In the genomic region with DNA sequence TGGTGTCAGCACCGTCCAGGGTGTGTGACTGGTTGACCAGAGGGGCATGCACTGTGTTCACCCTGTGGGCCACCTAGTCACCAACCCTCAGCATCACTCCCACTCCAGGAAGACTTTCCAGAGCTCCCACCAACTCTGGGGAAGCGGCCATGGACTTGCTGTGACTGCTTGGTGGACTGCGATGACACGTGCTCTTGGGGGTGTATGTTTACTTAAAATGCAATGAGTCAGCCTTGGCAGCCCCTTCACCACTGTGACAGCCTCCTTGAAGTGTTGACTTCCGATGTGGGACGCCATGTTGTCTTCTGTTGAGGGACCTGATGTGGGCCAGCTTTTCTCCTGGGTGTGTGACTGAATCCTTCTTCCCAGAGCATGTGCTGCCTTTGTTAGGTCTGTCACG, we compare ENCODE assay signal across 20 cellular contexts.
DNase-seq lines count a peak whose midpoint lies in the region; ATAC-seq, FAIRE-seq and TF ChIP-seq lines count a peak whose summit lies in the region.
"Had no signal": no experiment of that assay in that cellular context is flagged by ENCODE, and none has a peak within 500 bp of the region (broad histone marks: within the 10 kb centered on the region; RNA-seq: fewer than 3 reads in every experiment).

No MANE protein-coding gene starts in this region.

- H3K27me3 Mint-ChIP-seq in activated CD4-positive, alpha-beta T cell treated with anti-CD3 and anti-CD28 coated beads, Interleukin-2, amount 10 ng/mL, durations not matched to agents 7 days and 5 days, result peaks cover 7% of the 10 kb centered on the region
- no peaks in the 10 kb centered on the region for H3K27me3 Mint-ChIP-seq in astrocyte (ENCODE audit: low read depth, unreplicated experiment)
- H3K27me3 Mint-ChIP-seq: CD4-positive, alpha-beta T cell had no signal

- CTCF ChIA-PET in activated CD4-positive, alpha-beta T cell treated with anti-CD3 and anti-CD28 coated beads, Interleukin-2, amount 10 ng/mL, durations not matched to agents 7 days and 5 days (lab: Charles Lee), result no interaction called here

- peaks cover 15% of the 10 kb centered on the region for H3K79me2 ChIP-seq in astrocyte (ENCODE audit: insufficient read depth, low read length)

- no peaks in the 10 kb centered on the region for H3K27me3 ChIP-seq in astrocyte (ENCODE audit: insufficient read depth, low read length)

- H4K20me1 ChIP-seq in astrocyte (ENCODE audit: insufficient read depth, low read length), result peaks cover 76% of the 10 kb centered on the region

- H3K27ac ChIP-seq in astrocyte (ENCODE audit: low read depth, low read length), result no peak overlapping the region
- H3K27ac ChIP-seq: 22Rv1, A549, C4-2B had no signal

- H3K4me3 ChIP-seq in astrocyte (ENCODE audit: insufficient read depth, low read depth, low read length), result no peak overlapping the region
- no peak overlapping the region for H3K4me3 ChIP-seq in fibroblast of mammary gland (ENCODE audit: control insufficient read depth, low read depth, low read length)
- H3K4me3 ChIP-seq: A549, GM12878, GM23338 had no signal

- no peak for TF ChIP-seq CTCF in astrocyte (IDR thresholded peaks at IDR 0.05; ENCODE audit: insufficient read depth, low read depth, low read length)
- TF ChIP-seq CTCF in fibroblast of mammary gland (conservative IDR thresholded peaks at IDR 0.05; ENCODE audit: control insufficient read depth, insufficient read depth, low read depth, low read length), result no peak

- peak overlapping the region; percentile 36 for H3K27ac Mint-ChIP-seq in activated CD4-positive, alpha-beta T cell treated with anti-CD3 and anti-CD28 coated beads, Interleukin-2, amount 10 ng/mL, durations not matched to agents 7 days and 5 days
- no peak overlapping the region for H3K27ac Mint-ChIP-seq in astrocyte (ENCODE audit: unreplicated experiment)
- H3K27ac Mint-ChIP-seq: CD4-positive, alpha-beta T cell; GM23338 had no signal

- no peaks in the 10 kb centered on the region for H3K9me3 ChIP-seq in astrocyte (ENCODE audit: insufficient read depth, low read depth, low read length)

- no peaks in the 10 kb centered on the region for H3K36me3 Mint-ChIP-seq in activated CD4-positive, alpha-beta T cell treated with anti-CD3 and anti-CD28 coated beads, Interleukin-2, amount 10 ng/mL, durations not matched to agents 7 days and 5 days (ENCODE audit: low read depth)
- H3K36me3 Mint-ChIP-seq in astrocyte (ENCODE audit: low read depth, unreplicated experiment), result peaks cover 66% of the 10 kb centered on the region

- H3K4me3 Mint-ChIP-seq in activated CD4-positive, alpha-beta T cell treated with anti-CD3 and anti-CD28 coated beads, Interleukin-2, amount 10 ng/mL, durations not matched to agents 7 days and 5 days, result no peak overlapping the region
- no peak overlapping the region for H3K4me3 Mint-ChIP-seq in astrocyte (ENCODE audit: unreplicated experiment)
- H3K4me3 Mint-ChIP-seq: CD4-positive, alpha-beta T cell; GM23338 had no signal

- H3K9me3 Mint-ChIP-seq in activated CD4-positive, alpha-beta T cell treated with anti-CD3 and anti-CD28 coated beads, Interleukin-2, amount 10 ng/mL, durations not matched to agents 7 days and 5 days, result peaks cover 6% of the 10 kb centered on the region
- peaks cover 15% of the 10 kb centered on the region for H3K9me3 Mint-ChIP-seq in astrocyte (ENCODE audit: unreplicated experiment)

- ATAC-seq in GM21390 (IDR thresholded peaks at IDR 0.05; ENCODE audit: unreplicated experiment), result no peak
- no peak for ATAC-seq in GM21825 (IDR thresholded peaks at IDR 0.05; ENCODE audit: unreplicated experiment)
- ATAC-seq: A549, GM12878, GM23338, HCT116 had no signal

- H3K4me2 ChIP-seq in astrocyte (ENCODE audit: low read length), result peak overlapping the region; percentile 7
- H3K4me2 ChIP-seq: A549, GM23338 had no signal

- H3K4me1 ChIP-seq in astrocyte (ENCODE audit: insufficient read depth, low read length), result peaks cover 35% of the 10 kb centered on the region
- H3K4me1 ChIP-seq: A549, Caco-2 had no signal

- H2AFZ ChIP-seq in astrocyte (ENCODE audit: low read depth, low read length), result no peak overlapping the region
- H2AFZ ChIP-seq: GM23338 had no signal

- H3K4me1 Mint-ChIP-seq in activated CD4-positive, alpha-beta T cell treated with anti-CD3 and anti-CD28 coated beads, Interleukin-2, amount 10 ng/mL, durations not matched to agents 7 days and 5 days, result no peaks in the 10 kb centered on the region
- peaks cover 9% of the 10 kb centered on the region for H3K4me1 Mint-ChIP-seq in astrocyte (ENCODE audit: low read depth, unreplicated experiment)

- no peak for FAIRE-seq in astrocyte (lab: Jason Lieb, UNC)
- FAIRE-seq: A549, D721Med, GM12878, GM19239 had no signal

- no peak for DNase-seq in activated CD4-positive, alpha-beta T cell treated with anti-CD3 and anti-CD28 coated beads, Interleukin-2, amount 10 ng/mL, durations not matched to agents 7 days and 5 days
- no peak for DNase-seq in activated CD4-positive, alpha-beta T cell treated with anti-CD3 and anti-CD28 coated beads for 1 hour
- DNase-seq in astrocyte (ENCODE audit: low read depth), result peak; percentile 25
- peak; percentile 35 for DNase-seq in fibroblast of mammary gland (ENCODE audit: low read depth)
- no peak for DNase-seq in stimulated activated CD4-positive, alpha-beta T cell treated with anti-CD3 and anti-CD28 coated beads, Interleukin-4, amount 100 ng/mL, for 4 hours
- DNase-seq: AML-193; Caco-2; CD4-positive, alpha-beta T cell; DMS79; H7 had no signal

- H3K9ac ChIP-seq in astrocyte (ENCODE audit: low read length), result no peak overlapping the region

- POLR2A ChIA-PET in activated CD4-positive, alpha-beta T cell treated with anti-CD3 and anti-CD28 coated beads, Interleukin-2, amount 10 ng/mL, durations not matched to agents 7 days and 5 days (lab: Charles Lee), result no interaction called here

- H3K36me3 ChIP-seq in astrocyte (ENCODE audit: insufficient read depth, low read length), result peaks cover 43% of the 10 kb centered on the region

Comparison
In these comparisons a context has a peak if more than half of its experiments do, and no peak if none do; other contexts are left out.
1. DNase-seq: peak in astrocyte (single experiment) and fibroblast of mammary gland (single experiment); none in activated CD4-positive, alpha-beta T cell treated with anti-CD3 and anti-CD28 coated beads, Interleukin-2, amount 10 ng/mL, durations not matched to agents 7 days and 5 days (single experiment), activated CD4-positive, alpha-beta T cell treated with anti-CD3 and anti-CD28 coated beads for 1 hour (single experiment) and stimulated activated CD4-positive, alpha-beta T cell treated with anti-CD3 and anti-CD28 coated beads, Interleukin-4, amount 100 ng/mL, for 4 hours (0 of 2).